ENCODE assay signal across 8 cellular contexts in genomic region chr4:183659919-183660318, GRCh38. TPM values are rescaled to one million over a fixed set of nuclear protein-coding genes. Genes with fewer than 3 reads are reported as not detected.
A peak's percentile ranks its signal among the peaks of the same experiment; 100 is the strongest.
DNase-seq lines count a peak whose midpoint lies in the region; ATAC-seq and TF ChIP-seq lines count a peak whose summit lies in the region.

No MANE protein-coding gene starts in this region.

- H3K27me3 Mint-ChIP-seq in activated CD4-positive, alpha-beta T cell treated with anti-CD3 and anti-CD28 coated beads for 36 hours, result no peaks in the 10 kb centered on the region
- no peaks in the 10 kb centered on the region for H3K27me3 Mint-ChIP-seq in WTC11 (ENCODE audit: low read depth)
- no peaks in the 10 kb centered on the region for H3K27me3 Mint-ChIP-seq in stimulated activated naive B cell treated with anti-CD40 and anti-IgM and Interleukin-4, amounts not matched to agents 10 μg/mL and 1 μg/mL and 100 μg/mL, for 72 hours

- H3K27ac Mint-ChIP-seq in activated CD4-positive, alpha-beta T cell treated with anti-CD3 and anti-CD28 coated beads for 36 hours, result peak overlapping the region; percentile 88
- H3K27ac Mint-ChIP-seq in WTC11, result peak overlapping the region; percentile 91
- H3K27ac Mint-ChIP-seq in stimulated activated naive B cell treated with anti-CD40 and anti-IgM and Interleukin-4, amounts not matched to agents 10 μg/mL and 1 μg/mL and 100 μg/mL, for 72 hours, result peak overlapping the region; percentile 96

- H3K9me3 Mint-ChIP-seq in activated CD4-positive, alpha-beta T cell treated with anti-CD3 and anti-CD28 coated beads for 36 hours (ENCODE audit: low read depth), result no peaks in the 10 kb centered on the region
- H3K9me3 Mint-ChIP-seq in WTC11, result no peaks in the 10 kb centered on the region
- no peaks in the 10 kb centered on the region for H3K9me3 Mint-ChIP-seq in stimulated activated naive B cell treated with anti-CD40 and anti-IgM and Interleukin-4, amounts not matched to agents 10 μg/mL and 1 μg/mL and 100 μg/mL, for 72 hours

- no peak for ATAC-seq in activated CD4-positive, alpha-beta T cell treated with anti-CD3 and anti-CD28 coated beads for 36 hours
- no peak for ATAC-seq in WTC11
- ATAC-seq in stimulated activated naive B cell treated with anti-CD40 and anti-IgM and Interleukin-4, amounts not matched to agents 10 μg/mL and 1 μg/mL and 100 μg/mL, for 72 hours (replicated peaks), result no peak
- ATAC-seq in GM18867 (IDR thresholded peaks at IDR 0.05; ENCODE audit: unreplicated experiment), result no peak
- no peak for ATAC-seq in omental fat pad (ENCODE audit: low FRiP score)
- no peak for ATAC-seq in HG02973 (IDR thresholded peaks at IDR 0.05; ENCODE audit: unreplicated experiment)

- POLR2A ChIA-PET in activated CD4-positive, alpha-beta T cell treated with anti-CD3 and anti-CD28 coated beads for 36 hours (lab: Charles Lee), result interaction anchor here (0.6 kb wide), 1 partner anchor 151 kb away, joined by 5 read pairs; no protein-coding TSS in a partner anchor
- POLR2A ChIA-PET in WTC11 (lab: Charles Lee), result no interaction called here

- DNase-seq in activated CD4-positive, alpha-beta T cell treated with anti-CD3 and anti-CD28 coated beads for 36 hours, result no peak
- no peak for DNase-seq in activated CD4-positive, alpha-beta T cell treated with anti-CD3 and anti-CD28 coated beads, Interleukin-2, amount 50 U/mL, for 1 hour
- no peak for DNase-seq in WTC11 (ENCODE audit: low spot score)
- DNase-seq in stimulated activated naive B cell treated with anti-CD40 and anti-IgM and Interleukin-4, amounts not matched to agents 10 μg/mL and 1 μg/mL and 100 μg/mL, for 72 hours, result no peak
- no peak for DNase-seq in omental fat pad (ENCODE audit: low spot score)

- H3K36me3 Mint-ChIP-seq in activated CD4-positive, alpha-beta T cell treated with anti-CD3 and anti-CD28 coated beads for 36 hours (ENCODE audit: low read depth), result peaks cover 17% of the 10 kb centered on the region
- H3K36me3 Mint-ChIP-seq in WTC11, result peaks cover 8% of the 10 kb centered on the region; the same call in 1 of the 2 replicates
- peaks cover 3 to 11% of the 10 kb centered on the region in 2 donors for H3K36me3 Mint-ChIP-seq in stimulated activated naive B cell treated with anti-CD40 and anti-IgM and Interleukin-4, amounts not matched to agents 10 μg/mL and 1 μg/mL and 100 μg/mL, for 72 hours

- peak overlapping the region; percentile 97 for H3K4me3 Mint-ChIP-seq in activated CD4-positive, alpha-beta T cell treated with anti-CD3 and anti-CD28 coated beads for 36 hours
- H3K4me3 Mint-ChIP-seq in WTC11, result peak overlapping the region; percentile 86
- peak overlapping the region; percentile 86 to 98 for H3K4me3 Mint-ChIP-seq in stimulated activated naive B cell treated with anti-CD40 and anti-IgM and Interleukin-4, amounts not matched to agents 10 μg/mL and 1 μg/mL and 100 μg/mL, for 72 hours

- peak overlapping the region; percentile 75 for H3K4me3 ChIP-seq in iPS-11a (ENCODE audit: low read depth, low read length)

- CTCF ChIA-PET in activated CD4-positive, alpha-beta T cell treated with anti-CD3 and anti-CD28 coated beads for 36 hours (lab: Charles Lee), result interaction anchor here (0.5 to 1.3 kb wide), 2 partner anchors 10 to 380 kb away, joined by 4 to 5 read pairs; no protein-coding TSS in a partner anchor
- CTCF ChIA-PET in WTC11 (lab: Charles Lee), result interaction anchor here (0.6 kb wide), 1 partner anchor 23 kb away, joined by 3 read pairs; no protein-coding TSS in a partner anchor

- TF ChIP-seq CTCF in WTC11 (IDR thresholded peaks at IDR 0.05), result no peak
- TF ChIP-seq CTCF in omental fat pad (IDR thresholded peaks at IDR 0.05), result no peak

- H3K4me1 Mint-ChIP-seq in activated CD4-positive, alpha-beta T cell treated with anti-CD3 and anti-CD28 coated beads for 36 hours, result peaks cover 35% of the 10 kb centered on the region
- peaks cover 19% of the 10 kb centered on the region for H3K4me1 Mint-ChIP-seq in WTC11
- peaks cover 19 to 38% of the 10 kb centered on the region in 2 donors for H3K4me1 Mint-ChIP-seq in stimulated activated naive B cell treated with anti-CD40 and anti-IgM and Interleukin-4, amounts not matched to agents 10 μg/mL and 1 μg/mL and 100 μg/mL, for 72 hours

- intact Hi-C loops in activated CD4-positive, alpha-beta T cell treated with anti-CD3 and anti-CD28 coated beads for 36 hours (cut with DNase I, micrococcal nuclease), result loop anchor here (1.0 to 10.0 kb wide), 9 partner anchors 63 to 1812 kb away; partner anchors contain the start of genes CDKN2AIP (in 2 of the 2), ACSL1 (in 1 of the 2), CCDC110 (in 1 of the 2) and CENPU (in 1 of the 2)

TF ChIP-seq in WTC11, 78 proteins besides CTCF, POLR2A, EP300 and RAD21:
- no peak for TF ChIP-seq ETV6 (CRISPR knock-in tag; IDR thresholded peaks at IDR 0.05)
- TF ChIP-seq ZMAT4 (CRISPR knock-in tag; IDR thresholded peaks at IDR 0.05), result no peak
- TF ChIP-seq ZNF423 (CRISPR knock-in tag; IDR thresholded peaks at IDR 0.05), result no peak
- TF ChIP-seq MXD4 (CRISPR knock-in tag; IDR thresholded peaks at IDR 0.05; ENCODE audit: borderline replicate concordance), result no peak
- no peak for TF ChIP-seq ZNF263 (CRISPR knock-in tag; IDR thresholded peaks at IDR 0.05; ENCODE audit: low read depth)
- TF ChIP-seq ZNF512 (CRISPR knock-in tag; IDR thresholded peaks at IDR 0.05; ENCODE audit: borderline replicate concordance), result no peak
- TF ChIP-seq EMX1 (CRISPR knock-in tag; IDR thresholded peaks at IDR 0.05), result no peak
- no peak for TF ChIP-seq JAZF1 (CRISPR knock-in tag; IDR thresholded peaks at IDR 0.05)
- no peak for TF ChIP-seq TEAD4 (CRISPR knock-in tag; IDR thresholded peaks at IDR 0.05)
- no peak for TF ChIP-seq ESRRA (CRISPR knock-in tag; IDR thresholded peaks at IDR 0.05; ENCODE audit: borderline replicate concordance)
- no peak for TF ChIP-seq NFE2L1 (CRISPR knock-in tag; IDR thresholded peaks at IDR 0.05)

RNA-seq across cellular contexts. Expression of gene TRAPPC11, which starts 0.8 kb away (rescaled TPM):
- 10 to 100 TPM; 27.7 to 37.9 TPM for total RNA-seq in activated CD4-positive, alpha-beta T cell treated with anti-CD3 and anti-CD28 coated beads for 36 hours
- total RNA-seq in WTC11 (2021), result 30.0 to 35.9 TPM (median 33.6 TPM) in 3 replicates
- total RNA-seq in omental fat pad, result 10 to 100 TPM; 31.1 to 76.9 (median 42.1) TPM

RNA-seq across cellular contexts. Expression of gene RWDD4, which starts 0.9 kb away (rescaled TPM):
- total RNA-seq in activated CD4-positive, alpha-beta T cell treated with anti-CD3 and anti-CD28 coated beads for 36 hours, result 10 to 100 TPM; 19.4 to 26.5 TPM
- total RNA-seq in WTC11 (2021), result 15.6 to 17.8 TPM (median 16.4 TPM) in 3 replicates
- total RNA-seq in omental fat pad, result 10 to 100 TPM; 16.3 to 19.7 (median 18.1) TPM
